ENCODE assay signal across 29 cellular contexts in genomic region chr5:115214541-115214940, GRCh38.
"Had no signal": no experiment of that assay in that cellular context is flagged by ENCODE, and none has a peak within 500 bp of the region (broad histone marks: within the 10 kb centered on the region; RNA-seq: fewer than 3 reads in every experiment).

No MANE protein-coding gene starts in this region.

- H3K27me3 ChIP-seq: brain microvascular endothelial cell, esophagus squamous epithelium, gastroesophageal sphincter, neural progenitor cell, spleen, uterus had no signal

- DNase-seq: activated CD4-positive, alpha-beta memory T cell treated with anti-CD3 and anti-CD28 coated beads for 36 hours; activated CD4-positive, alpha-beta T cell treated with anti-CD3 and anti-CD28 coated beads, Interleukin-2, amount 10 ng/mL, durations not matched to agents 24 days and 14 days; activated CD8-positive, alpha-beta memory T cell treated with anti-CD3 and anti-CD28 coated beads, Interleukin-2, amount 50 U/mL, for 4 hours; activated effector memory CD4-positive, alpha-beta T cell treated with anti-CD3 and anti-CD28 coated beads, Interleukin-2, amount 50 U/mL, for 16 hours; activated naive CD4-positive, alpha-beta T cell treated with anti-CD3 and anti-CD28 coated beads for 36 hours; activated naive CD8-positive, alpha-beta T cell treated with anti-CD3 and anti-CD28 coated beads for 36 hours; activated T-cell treated with anti-CD3 and anti-CD28 coated beads, Interleukin-2, amount 50 U/mL, for 1 hour; brain microvascular endothelial cell; caudate nucleus; effector CD8-positive, alpha-beta T cell; esophagus squamous epithelium; head of caudate nucleus; kidney glomerular epithelial cell; lower lobe of right lung; mesendoderm; natural killer cell; occipital lobe; posterior cingulate gyrus; right cardiac atrium; spleen; stimulated activated naive CD4-positive, alpha-beta T cell treated with Interleukin-2 at 50 U/mL for 16 hours; T-helper 9 cell; uterus; WERI-Rb-1 had no signal

- H3K27ac ChIP-seq: brain microvascular endothelial cell, epithelial cell of prostate, esophagus squamous epithelium, gastroesophageal sphincter, lower lobe of right lung, neural progenitor cell, spleen, uterus, WERI-Rb-1 had no signal

- ATAC-seq: activated CD4-positive, CD25-positive, alpha-beta regulatory T cell treated with anti-CD3 and anti-CD28 coated beads, Interleukin-2, amount 50 U/mL, for 24 hours; gastroesophageal sphincter; left lobe of liver; lower lobe of right lung; natural killer cell; right cardiac atrium had no signal

- H3K9me3 ChIP-seq: esophagus squamous epithelium, gastroesophageal sphincter, lower lobe of right lung, spleen, uterus had no signal

- H3K4me3 ChIP-seq: esophagus squamous epithelium, gastroesophageal sphincter, lower lobe of right lung, neural progenitor cell, spleen, uterus had no signal
